In the genomic region with DNA sequence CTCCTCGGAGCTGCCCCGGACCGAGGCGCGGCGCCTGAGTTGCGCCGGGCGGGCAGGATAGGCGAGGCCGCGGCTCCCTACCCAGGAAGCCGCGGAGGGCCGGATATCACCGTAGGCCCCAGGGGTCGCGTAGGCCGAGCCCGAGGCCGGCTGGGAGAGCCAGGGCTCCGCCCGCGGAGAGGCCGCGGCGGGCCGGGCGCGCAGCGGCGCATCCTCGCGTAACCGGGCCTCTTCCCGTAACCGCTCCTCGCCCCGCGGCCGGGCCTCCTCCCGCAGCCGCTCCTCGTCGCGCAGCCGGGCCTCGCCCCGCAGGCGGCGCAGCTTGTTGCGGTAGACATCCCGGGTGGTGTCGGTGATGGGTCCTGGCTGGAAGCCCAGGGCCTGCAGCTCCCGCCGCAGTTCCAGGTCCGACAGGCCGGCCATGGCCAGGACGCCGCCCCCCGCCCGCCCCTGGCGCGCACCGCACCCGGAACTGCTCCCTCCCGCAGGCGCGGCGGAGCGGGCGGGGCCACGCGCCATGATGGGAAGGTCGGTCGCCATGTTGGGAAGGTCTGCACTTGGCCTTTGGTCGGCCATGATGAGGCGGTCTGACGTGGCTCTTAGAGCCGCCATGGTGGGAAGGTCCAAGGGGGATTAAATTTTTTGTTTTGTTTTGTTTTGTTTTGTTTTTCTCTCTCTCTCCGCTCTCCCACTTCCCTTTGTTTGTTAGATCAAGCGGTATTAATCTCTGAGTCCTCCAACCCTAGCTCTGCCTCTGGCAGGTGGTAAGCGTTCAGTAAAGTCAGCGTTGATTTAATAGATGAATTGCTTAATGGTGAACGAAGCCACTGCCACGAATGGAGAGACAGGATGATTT, we compare ENCODE assay signal across 7 cellular contexts.
DNase-seq lines count a peak whose midpoint lies in the region; ATAC-seq and TF ChIP-seq lines count a peak whose summit lies in the region.

LEMD2 (minus strand) TSS at position 437 of the 856 bp plus-strand sequence; CDS start at position 423, 14 bp downstream.

- peak; percentile 92 for ATAC-seq in GM18511 (IDR thresholded peaks at IDR 0.05; ENCODE audit: unreplicated experiment)
- ATAC-seq in HG02981 (IDR thresholded peaks at IDR 0.05; ENCODE audit: unreplicated experiment), result peak; percentile 85

- peak within 1 kb of the TSS; percentile 63 for H3K4me3 ChIP-seq in retinal pigment epithelial cell (ENCODE audit: low read length)

- DNase-seq in NCI-H2081 treated with DMSO at 0.1 percent for 48 hours (lab: John Stamatoyannopoulos, UW) (peak; percentile 72), T1000 (lab: John Stamatoyannopoulos, UW) (peak; percentile 88), astrocyte of the hippocampus (ENCODE audit: low read depth, low spot score) (peak; percentile 98), hippocampal formation (lab: John Stamatoyannopoulos, UW) (peak; percentile 91 to 94), retinal pigment epithelial cell (ENCODE audit: low read depth) (peak; percentile 65)

- TF ChIP-seq CTCF in retinal pigment epithelial cell (conservative IDR thresholded peaks at IDR 0.05; ENCODE audit: low read depth, low read length), result no peak

Comparison
In these comparisons a context has a peak if more than half of its experiments do, and no peak if none do; other contexts are left out.
1. Peak in every context shown above with its lines: DNase-seq, ATAC-seq and H3K4me3 ChIP-seq.